In the genomic region with DNA sequence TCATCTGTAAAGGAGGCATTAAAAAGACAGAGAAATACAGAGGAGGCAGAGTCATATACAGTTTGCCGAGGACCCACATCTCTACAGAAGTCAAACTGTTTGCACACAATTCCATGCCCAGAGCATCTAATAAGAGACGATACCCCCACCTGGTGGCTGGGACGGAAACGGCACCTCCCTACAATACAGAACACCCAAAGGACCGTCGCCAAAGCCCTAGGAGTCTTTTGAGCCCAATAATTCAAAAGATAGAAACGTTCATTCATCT, we compare ENCODE assay signal across 1 cellular context.
TF ChIP-seq lines count a peak whose summit lies in the region.

No MANE protein-coding gene starts in this region.

TF ChIP-seq in HEK293, 187 proteins besides CTCF, POLR2A, EP300 and RAD21 (continued from another document and continues in another):
- TF ChIP-seq ZFP37 (tag by site-specific recombination; IDR thresholded peaks at IDR 0.05), result peak; percentile 93; the same call in 1 of the 2 replicates
- TF ChIP-seq ZNF18 (tag by site-specific recombination; IDR thresholded peaks at IDR 0.05), result no peak; the same call in 1 of the 2 replicates
- no peak for TF ChIP-seq ZNF658 (tag by site-specific recombination; IDR thresholded peaks at IDR 0.05)
- no peak for TF ChIP-seq ZNF488 (tag by site-specific recombination; IDR thresholded peaks at IDR 0.05)
- peak; percentile 81 for TF ChIP-seq SCRT2 (tag by site-specific recombination; IDR thresholded peaks at IDR 0.05)
- TF ChIP-seq ZNF140 (tag by site-specific recombination; IDR thresholded peaks at IDR 0.05), result no peak
- TF ChIP-seq HOXA7 (CRISPR knock-in tag; IDR thresholded peaks at IDR 0.05; ENCODE audit: borderline replicate concordance), result no peak
- TF ChIP-seq ZSCAN23 (tag by site-specific recombination; IDR thresholded peaks at IDR 0.05), result no peak
- no peak for TF ChIP-seq OVOL3 (tag by site-specific recombination; IDR thresholded peaks at IDR 0.05)
- no peak for TF ChIP-seq ZNF544 (tag by site-specific recombination; IDR thresholded peaks at IDR 0.05)
- TF ChIP-seq KLF10 (tag by site-specific recombination; IDR thresholded peaks at IDR 0.05), result no peak
- TF ChIP-seq ZNF837 (tag by site-specific recombination; IDR thresholded peaks at IDR 0.05), result no peak
- TF ChIP-seq, protein P1, sequence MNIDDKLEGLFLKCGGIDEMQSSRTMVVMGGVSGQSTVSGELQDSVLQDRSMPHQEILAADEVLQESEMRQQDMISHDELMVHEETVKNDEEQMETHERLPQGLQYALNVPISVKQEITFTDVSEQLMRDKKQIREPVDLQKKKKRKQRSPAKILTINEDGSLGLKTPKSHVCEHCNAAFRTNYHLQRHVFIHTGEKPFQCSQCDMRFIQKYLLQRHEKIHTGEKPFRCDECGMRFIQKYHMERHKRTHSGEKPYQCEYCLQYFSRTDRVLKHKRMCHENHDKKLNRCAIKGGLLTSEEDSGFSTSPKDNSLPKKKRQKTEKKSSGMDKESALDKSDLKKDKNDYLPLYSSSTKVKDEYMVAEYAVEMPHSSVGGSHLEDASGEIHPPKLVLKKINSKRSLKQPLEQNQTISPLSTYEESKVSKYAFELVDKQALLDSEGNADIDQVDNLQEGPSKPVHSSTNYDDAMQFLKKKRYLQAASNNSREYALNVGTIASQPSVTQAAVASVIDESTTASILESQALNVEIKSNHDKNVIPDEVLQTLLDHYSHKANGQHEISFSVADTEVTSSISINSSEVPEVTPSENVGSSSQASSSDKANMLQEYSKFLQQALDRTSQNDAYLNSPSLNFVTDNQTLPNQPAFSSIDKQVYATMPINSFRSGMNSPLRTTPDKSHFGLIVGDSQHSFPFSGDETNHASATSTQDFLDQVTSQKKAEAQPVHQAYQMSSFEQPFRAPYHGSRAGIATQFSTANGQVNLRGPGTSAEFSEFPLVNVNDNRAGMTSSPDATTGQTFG (tag by site-specific recombination; IDR thresholded peaks at IDR 0.05; ENCODE audit: borderline replicate concordance), result no peak
- TF ChIP-seq ZNF561 (tag by site-specific recombination; IDR thresholded peaks at IDR 0.05; ENCODE audit: borderline replicate concordance), result peak; percentile 98; the same call in 1 of the 2 replicates
- no peak for TF ChIP-seq ZNF398 (tag by site-specific recombination; IDR thresholded peaks at IDR 0.05)
- no peak for TF ChIP-seq ZNF548 (tag by site-specific recombination; IDR thresholded peaks at IDR 0.05)
- no peak for TF ChIP-seq ZNF830 (tag by site-specific recombination; IDR thresholded peaks at IDR 0.05; ENCODE audit: low read depth)
- TF ChIP-seq ZNF266 (tag by site-specific recombination; IDR thresholded peaks at IDR 0.05; ENCODE audit: low read depth), result no peak
- no peak for TF ChIP-seq ZBTB26 (tag by site-specific recombination; optimal IDR thresholded peaks at IDR 0.05)
- TF ChIP-seq ZNF610 (tag by site-specific recombination; IDR thresholded peaks at IDR 0.05; ENCODE audit: borderline replicate concordance), result no peak
- TF ChIP-seq ZBTB1 (tag by site-specific recombination; IDR thresholded peaks at IDR 0.05), result no peak
- TF ChIP-seq GLIS2 (tag by site-specific recombination; IDR thresholded peaks at IDR 0.05), result no peak
- TF ChIP-seq ZNF76 (tag by site-specific recombination; IDR thresholded peaks at IDR 0.05; ENCODE audit: borderline replicate concordance, low read depth), result no peak
- no peak for TF ChIP-seq ZNF623 (tag by site-specific recombination; IDR thresholded peaks at IDR 0.05)
- TF ChIP-seq SALL2 (tag by site-specific recombination; IDR thresholded peaks at IDR 0.05; ENCODE audit: borderline replicate concordance), result no peak
- TF ChIP-seq ZNF514 (tag by site-specific recombination; IDR thresholded peaks at IDR 0.05), result no peak
- TF ChIP-seq ZNF626 (tag by site-specific recombination; IDR thresholded peaks at IDR 0.05), result no peak
- TF ChIP-seq ZNF169 (tag by site-specific recombination; IDR thresholded peaks at IDR 0.05), result no peak
- TF ChIP-seq ZNF404 (tag by site-specific recombination; IDR thresholded peaks at IDR 0.05), result no peak
- TF ChIP-seq, protein P2, sequence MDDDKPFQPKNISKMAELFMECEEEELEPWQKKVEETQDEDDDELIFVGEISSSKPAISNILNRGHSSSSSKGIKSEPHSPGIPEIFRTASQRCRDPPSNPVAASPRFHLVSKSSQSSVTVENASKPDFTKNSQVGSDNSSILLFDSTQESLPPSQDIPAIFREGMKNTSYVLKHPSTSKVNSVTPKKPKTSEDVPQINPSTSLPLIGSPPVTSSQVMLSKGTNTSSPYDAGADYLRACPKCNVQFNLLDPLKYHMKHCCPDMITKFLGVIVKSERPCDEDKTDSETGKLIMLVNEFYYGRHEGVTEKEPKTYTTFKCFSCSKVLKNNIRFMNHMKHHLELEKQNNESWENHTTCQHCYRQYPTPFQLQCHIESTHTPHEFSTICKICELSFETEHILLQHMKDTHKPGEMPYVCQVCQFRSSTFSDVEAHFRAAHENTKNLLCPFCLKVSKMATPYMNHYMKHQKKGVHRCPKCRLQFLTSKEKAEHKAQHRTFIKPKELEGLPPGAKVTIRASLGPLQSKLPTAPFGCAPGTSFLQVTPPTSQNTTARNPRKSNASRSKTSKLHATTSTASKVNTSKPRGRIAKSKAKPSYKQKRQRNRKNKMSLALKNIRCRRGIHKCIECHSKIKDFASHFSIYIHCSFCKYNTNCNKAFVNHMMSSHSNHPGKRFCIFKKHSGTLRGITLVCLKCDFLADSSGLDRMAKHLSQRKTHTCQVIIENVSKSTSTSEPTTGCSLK (tag by site-specific recombination; IDR thresholded peaks at IDR 0.05), result no peak
- no peak for TF ChIP-seq YY1 (tag by site-specific recombination; IDR thresholded peaks at IDR 0.05)
- TF ChIP-seq ZBTB11 (tag by site-specific recombination; conservative IDR thresholded peaks at IDR 0.05; ENCODE audit: low read depth), result no peak
- TF ChIP-seq ZBTB8A (tag by site-specific recombination; IDR thresholded peaks at IDR 0.05), result no peak; the same call in 1 of the 2 replicates
- TF ChIP-seq, protein P3, sequence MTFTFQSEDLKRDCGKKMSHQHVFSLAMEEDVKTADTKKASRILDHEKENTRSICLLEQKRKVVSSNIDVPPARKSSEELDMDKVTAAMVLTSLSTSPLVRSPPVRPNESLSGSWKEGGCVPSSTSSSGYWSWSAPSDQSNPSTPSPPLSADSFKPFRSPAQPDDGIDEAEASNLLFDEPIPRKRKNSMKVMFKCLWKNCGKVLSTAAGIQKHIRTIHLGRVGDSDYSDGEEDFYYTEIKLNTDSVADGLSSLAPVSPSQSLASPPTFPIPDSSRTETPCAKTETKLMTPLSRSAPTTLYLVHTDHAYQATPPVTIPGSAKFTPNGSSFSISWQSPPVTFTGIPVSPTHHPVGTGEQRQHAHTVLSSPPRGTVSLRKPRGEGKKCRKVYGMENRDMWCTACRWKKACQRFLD (tag by site-specific recombination; IDR thresholded peaks at IDR 0.05), result no peak
- TF ChIP-seq IKZF3 (tag by site-specific recombination; IDR thresholded peaks at IDR 0.05), result no peak
- no peak for TF ChIP-seq BCL11B (tag by site-specific recombination; IDR thresholded peaks at IDR 0.05; ENCODE audit: low read depth)
- TF ChIP-seq, protein P4, sequence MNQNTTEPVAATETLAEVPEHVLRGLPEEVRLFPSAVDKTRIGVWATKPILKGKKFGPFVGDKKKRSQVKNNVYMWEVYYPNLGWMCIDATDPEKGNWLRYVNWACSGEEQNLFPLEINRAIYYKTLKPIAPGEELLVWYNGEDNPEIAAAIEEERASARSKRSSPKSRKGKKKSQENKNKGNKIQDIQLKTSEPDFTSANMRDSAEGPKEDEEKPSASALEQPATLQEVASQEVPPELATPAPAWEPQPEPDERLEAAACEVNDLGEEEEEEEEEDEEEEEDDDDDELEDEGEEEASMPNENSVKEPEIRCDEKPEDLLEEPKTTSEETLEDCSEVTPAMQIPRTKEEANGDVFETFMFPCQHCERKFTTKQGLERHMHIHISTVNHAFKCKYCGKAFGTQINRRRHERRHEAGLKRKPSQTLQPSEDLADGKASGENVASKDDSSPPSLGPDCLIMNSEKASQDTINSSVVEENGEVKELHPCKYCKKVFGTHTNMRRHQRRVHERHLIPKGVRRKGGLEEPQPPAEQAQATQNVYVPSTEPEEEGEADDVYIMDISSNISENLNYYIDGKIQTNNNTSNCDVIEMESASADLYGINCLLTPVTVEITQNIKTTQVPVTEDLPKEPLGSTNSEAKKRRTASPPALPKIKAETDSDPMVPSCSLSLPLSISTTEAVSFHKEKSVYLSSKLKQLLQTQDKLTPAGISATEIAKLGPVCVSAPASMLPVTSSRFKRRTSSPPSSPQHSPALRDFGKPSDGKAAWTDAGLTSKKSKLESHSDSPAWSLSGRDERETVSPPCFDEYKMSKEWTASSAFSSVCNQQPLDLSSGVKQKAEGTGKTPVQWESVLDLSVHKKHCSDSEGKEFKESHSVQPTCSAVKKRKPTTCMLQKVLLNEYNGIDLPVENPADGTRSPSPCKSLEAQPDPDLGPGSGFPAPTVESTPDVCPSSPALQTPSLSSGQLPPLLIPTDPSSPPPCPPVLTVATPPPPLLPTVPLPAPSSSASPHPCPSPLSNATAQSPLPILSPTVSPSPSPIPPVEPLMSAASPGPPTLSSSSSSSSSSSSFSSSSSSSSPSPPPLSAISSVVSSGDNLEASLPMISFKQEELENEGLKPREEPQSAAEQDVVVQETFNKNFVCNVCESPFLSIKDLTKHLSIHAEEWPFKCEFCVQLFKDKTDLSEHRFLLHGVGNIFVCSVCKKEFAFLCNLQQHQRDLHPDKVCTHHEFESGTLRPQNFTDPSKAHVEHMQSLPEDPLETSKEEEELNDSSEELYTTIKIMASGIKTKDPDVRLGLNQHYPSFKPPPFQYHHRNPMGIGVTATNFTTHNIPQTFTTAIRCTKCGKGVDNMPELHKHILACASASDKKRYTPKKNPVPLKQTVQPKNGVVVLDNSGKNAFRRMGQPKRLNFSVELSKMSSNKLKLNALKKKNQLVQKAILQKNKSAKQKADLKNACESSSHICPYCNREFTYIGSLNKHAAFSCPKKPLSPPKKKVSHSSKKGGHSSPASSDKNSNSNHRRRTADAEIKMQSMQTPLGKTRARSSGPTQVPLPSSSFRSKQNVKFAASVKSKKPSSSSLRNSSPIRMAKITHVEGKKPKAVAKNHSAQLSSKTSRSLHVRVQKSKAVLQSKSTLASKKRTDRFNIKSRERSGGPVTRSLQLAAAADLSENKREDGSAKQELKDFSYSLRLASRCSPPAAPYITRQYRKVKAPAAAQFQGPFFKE (tag by site-specific recombination; IDR thresholded peaks at IDR 0.05; ENCODE audit: borderline replicate concordance), result no peak
- no peak for TF ChIP-seq ZNF223 (tag by site-specific recombination; IDR thresholded peaks at IDR 0.05)
- no peak for TF ChIP-seq ZIC2 (tag by site-specific recombination; IDR thresholded peaks at IDR 0.05)
